Comparison of ENCODE assay signal across 1 cellular context in the genomic region with DNA sequence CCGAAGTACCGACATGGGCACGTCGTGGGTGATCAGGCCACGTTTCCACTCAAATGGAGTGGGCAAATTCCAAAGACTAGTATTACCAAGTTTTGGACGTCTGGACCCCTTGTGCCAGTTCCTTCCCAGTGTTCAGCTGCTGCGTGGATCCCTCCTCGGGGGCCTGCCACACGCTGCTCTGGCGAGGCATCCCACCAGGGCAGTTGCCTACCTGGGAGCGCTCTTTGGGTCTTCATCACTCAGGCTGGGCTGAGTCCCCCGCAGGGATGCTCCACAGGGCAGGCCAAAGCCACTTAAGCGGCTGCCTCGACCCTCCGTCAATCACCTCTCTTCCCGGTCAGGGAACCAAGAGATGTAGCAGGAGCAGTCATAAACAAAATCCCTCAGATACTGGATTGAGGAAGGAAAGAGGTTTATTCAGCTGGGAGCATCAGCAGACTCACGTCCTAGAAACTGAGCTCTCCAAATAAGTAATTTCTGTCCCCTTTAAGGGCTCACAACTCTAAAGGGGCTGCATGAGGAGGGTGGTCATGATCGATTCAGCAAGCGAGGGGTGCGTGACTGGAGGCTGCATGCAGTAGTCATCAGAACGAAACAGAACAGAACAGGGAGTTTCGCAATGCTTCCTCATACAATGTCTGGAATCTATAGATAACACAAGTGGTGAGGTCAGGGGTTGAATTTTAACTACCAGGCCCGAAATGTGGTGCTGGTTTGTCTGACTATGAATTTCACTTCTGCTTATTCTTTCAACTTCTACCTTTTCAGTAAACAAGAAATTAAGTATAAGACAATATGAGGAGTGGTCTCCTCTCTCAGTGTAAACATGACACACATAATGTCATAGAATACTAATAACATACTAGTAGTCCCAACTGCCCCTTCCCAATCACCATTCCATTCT.
A peak's percentile ranks its signal among the peaks of the same experiment; 100 is the strongest.
TF ChIP-seq lines count a peak whose summit lies in the region.

No MANE protein-coding gene starts in this region.

TF ChIP-seq in K562, 482 proteins besides CTCF, POLR2A, EP300 and RAD21 (continued from another document):
- TF ChIP-seq ATF3 (IDR thresholded peaks at IDR 0.05) (peak; percentile 72), ATF3 (CRISPR knock-in tag; conservative IDR thresholded peaks at IDR 0.05) (no peak), RNF2 (IDR thresholded peaks at IDR 0.05) (0 out of 2 replicates have a peak, but pooled peaks have one; percentile 19), SMARCA4 (IDR thresholded peaks at IDR 0.05) (peak; percentile 91), GATA2 (CRISPR knock-in tag; IDR thresholded peaks at IDR 0.05) (0 out of 2 replicates have a peak, but pooled peaks have one; percentile 28), RBFOX2 (IDR thresholded peaks at IDR 0.05; ENCODE audit: low read depth, low read length) (0 out of 2 replicates have a peak, but pooled peaks have one; percentile 30), POLR2AphosphoS5 (IDR thresholded peaks at IDR 0.05; ENCODE audit: control insufficient read depth, insufficient read depth, low read depth, low read length) (peak; percentile 48; the same call in 1 of the 2 replicates), KLF16 (IDR thresholded peaks at IDR 0.05) (peak; percentile 57; the same call in 1 of the 2 replicates), ZNF280A (IDR thresholded peaks at IDR 0.05; ENCODE audit: low read depth, partially characterized antibody) (no peak), NBN (IDR thresholded peaks at IDR 0.05; ENCODE audit: low read depth) (no peak), CBX1 (IDR thresholded peaks at IDR 0.05; ENCODE audit: low read depth) (0 out of 2 replicates have a peak, but pooled peaks have one; percentile 29), NR1H2 (CRISPR knock-in tag; IDR thresholded peaks at IDR 0.05) (no peak), TEAD4 (IDR thresholded peaks at IDR 0.05; ENCODE audit: low read length) (peak; percentile 86), TEAD4 (CRISPR knock-in tag; IDR thresholded peaks at IDR 0.05; ENCODE audit: borderline replicate concordance) (no peak), CEBPB (tag; IDR thresholded peaks at IDR 0.05) (peak; percentile 98), TBL1XR1 (IDR thresholded peaks at IDR 0.05; ENCODE audit: low read length in 2 of 2) (0 out of 4 replicates have a peak, but pooled peaks of 1 of the 2 experiments have one; percentile 21), ZFX (CRISPR knock-in tag; IDR thresholded peaks at IDR 0.05) (peak; percentile 40; the same call in 1 of the 2 replicates), CBFA2T3 (IDR thresholded peaks at IDR 0.05) (peak; percentile 88), CHAMP1 (IDR thresholded peaks at IDR 0.05) (peak; percentile 55), MXD1 (CRISPR knock-in tag; IDR thresholded peaks at IDR 0.05; ENCODE audit: borderline replicate concordance, poor library complexity, severe bottlenecking) (no peak), SMARCC2 (IDR thresholded peaks at IDR 0.05; ENCODE audit: low read depth) (peak; percentile 69; the same call in 1 of the 2 replicates), ZNF766 (CRISPR knock-in tag; conservative IDR thresholded peaks at IDR 0.05) (peak; percentile 78), SMARCE1 (IDR thresholded peaks at IDR 0.05) (peak; percentile 88), LEF1 (IDR thresholded peaks at IDR 0.05) (peak; percentile 84), NR2C2 (CRISPR knock-in tag; IDR thresholded peaks at IDR 0.05) (no peak), NR2C2 (tag; IDR thresholded peaks at IDR 0.05) (peak; percentile 87)
- TF ChIP-seq, protein P1, sequence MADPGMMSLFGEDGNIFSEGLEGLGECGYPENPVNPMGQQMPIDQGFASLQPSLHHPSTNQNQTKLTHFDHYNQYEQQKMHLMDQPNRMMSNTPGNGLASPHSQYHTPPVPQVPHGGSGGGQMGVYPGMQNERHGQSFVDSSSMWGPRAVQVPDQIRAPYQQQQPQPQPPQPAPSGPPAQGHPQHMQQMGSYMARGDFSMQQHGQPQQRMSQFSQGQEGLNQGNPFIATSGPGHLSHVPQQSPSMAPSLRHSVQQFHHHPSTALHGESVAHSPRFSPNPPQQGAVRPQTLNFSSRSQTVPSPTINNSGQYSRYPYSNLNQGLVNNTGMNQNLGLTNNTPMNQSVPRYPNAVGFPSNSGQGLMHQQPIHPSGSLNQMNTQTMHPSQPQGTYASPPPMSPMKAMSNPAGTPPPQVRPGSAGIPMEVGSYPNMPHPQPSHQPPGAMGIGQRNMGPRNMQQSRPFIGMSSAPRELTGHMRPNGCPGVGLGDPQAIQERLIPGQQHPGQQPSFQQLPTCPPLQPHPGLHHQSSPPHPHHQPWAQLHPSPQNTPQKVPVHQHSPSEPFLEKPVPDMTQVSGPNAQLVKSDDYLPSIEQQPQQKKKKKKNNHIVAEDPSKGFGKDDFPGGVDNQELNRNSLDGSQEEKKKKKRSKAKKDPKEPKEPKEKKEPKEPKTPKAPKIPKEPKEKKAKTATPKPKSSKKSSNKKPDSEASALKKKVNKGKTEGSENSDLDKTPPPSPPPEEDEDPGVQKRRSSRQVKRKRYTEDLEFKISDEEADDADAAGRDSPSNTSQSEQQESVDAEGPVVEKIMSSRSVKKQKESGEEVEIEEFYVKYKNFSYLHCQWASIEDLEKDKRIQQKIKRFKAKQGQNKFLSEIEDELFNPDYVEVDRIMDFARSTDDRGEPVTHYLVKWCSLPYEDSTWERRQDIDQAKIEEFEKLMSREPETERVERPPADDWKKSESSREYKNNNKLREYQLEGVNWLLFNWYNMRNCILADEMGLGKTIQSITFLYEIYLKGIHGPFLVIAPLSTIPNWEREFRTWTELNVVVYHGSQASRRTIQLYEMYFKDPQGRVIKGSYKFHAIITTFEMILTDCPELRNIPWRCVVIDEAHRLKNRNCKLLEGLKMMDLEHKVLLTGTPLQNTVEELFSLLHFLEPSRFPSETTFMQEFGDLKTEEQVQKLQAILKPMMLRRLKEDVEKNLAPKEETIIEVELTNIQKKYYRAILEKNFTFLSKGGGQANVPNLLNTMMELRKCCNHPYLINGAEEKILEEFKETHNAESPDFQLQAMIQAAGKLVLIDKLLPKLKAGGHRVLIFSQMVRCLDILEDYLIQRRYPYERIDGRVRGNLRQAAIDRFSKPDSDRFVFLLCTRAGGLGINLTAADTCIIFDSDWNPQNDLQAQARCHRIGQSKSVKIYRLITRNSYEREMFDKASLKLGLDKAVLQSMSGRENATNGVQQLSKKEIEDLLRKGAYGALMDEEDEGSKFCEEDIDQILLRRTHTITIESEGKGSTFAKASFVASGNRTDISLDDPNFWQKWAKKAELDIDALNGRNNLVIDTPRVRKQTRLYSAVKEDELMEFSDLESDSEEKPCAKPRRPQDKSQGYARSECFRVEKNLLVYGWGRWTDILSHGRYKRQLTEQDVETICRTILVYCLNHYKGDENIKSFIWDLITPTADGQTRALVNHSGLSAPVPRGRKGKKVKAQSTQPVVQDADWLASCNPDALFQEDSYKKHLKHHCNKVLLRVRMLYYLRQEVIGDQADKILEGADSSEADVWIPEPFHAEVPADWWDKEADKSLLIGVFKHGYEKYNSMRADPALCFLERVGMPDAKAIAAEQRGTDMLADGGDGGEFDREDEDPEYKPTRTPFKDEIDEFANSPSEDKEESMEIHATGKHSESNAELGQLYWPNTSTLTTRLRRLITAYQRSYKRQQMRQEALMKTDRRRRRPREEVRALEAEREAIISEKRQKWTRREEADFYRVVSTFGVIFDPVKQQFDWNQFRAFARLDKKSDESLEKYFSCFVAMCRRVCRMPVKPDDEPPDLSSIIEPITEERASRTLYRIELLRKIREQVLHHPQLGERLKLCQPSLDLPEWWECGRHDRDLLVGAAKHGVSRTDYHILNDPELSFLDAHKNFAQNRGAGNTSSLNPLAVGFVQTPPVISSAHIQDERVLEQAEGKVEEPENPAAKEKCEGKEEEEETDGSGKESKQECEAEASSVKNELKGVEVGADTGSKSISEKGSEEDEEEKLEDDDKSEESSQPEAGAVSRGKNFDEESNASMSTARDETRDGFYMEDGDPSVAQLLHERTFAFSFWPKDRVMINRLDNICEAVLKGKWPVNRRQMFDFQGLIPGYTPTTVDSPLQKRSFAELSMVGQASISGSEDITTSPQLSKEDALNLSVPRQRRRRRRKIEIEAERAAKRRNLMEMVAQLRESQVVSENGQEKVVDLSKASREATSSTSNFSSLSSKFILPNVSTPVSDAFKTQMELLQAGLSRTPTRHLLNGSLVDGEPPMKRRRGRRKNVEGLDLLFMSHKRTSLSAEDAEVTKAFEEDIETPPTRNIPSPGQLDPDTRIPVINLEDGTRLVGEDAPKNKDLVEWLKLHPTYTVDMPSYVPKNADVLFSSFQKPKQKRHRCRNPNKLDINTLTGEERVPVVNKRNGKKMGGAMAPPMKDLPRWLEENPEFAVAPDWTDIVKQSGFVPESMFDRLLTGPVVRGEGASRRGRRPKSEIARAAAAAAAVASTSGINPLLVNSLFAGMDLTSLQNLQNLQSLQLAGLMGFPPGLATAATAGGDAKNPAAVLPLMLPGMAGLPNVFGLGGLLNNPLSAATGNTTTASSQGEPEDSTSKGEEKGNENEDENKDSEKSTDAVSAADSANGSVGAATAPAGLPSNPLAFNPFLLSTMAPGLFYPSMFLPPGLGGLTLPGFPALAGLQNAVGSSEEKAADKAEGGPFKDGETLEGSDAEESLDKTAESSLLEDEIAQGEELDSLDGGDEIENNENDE (IDR thresholded peaks at IDR 0.05; ENCODE audit: low read depth, low read length) = no peak
- TF ChIP-seq, protein P2, sequence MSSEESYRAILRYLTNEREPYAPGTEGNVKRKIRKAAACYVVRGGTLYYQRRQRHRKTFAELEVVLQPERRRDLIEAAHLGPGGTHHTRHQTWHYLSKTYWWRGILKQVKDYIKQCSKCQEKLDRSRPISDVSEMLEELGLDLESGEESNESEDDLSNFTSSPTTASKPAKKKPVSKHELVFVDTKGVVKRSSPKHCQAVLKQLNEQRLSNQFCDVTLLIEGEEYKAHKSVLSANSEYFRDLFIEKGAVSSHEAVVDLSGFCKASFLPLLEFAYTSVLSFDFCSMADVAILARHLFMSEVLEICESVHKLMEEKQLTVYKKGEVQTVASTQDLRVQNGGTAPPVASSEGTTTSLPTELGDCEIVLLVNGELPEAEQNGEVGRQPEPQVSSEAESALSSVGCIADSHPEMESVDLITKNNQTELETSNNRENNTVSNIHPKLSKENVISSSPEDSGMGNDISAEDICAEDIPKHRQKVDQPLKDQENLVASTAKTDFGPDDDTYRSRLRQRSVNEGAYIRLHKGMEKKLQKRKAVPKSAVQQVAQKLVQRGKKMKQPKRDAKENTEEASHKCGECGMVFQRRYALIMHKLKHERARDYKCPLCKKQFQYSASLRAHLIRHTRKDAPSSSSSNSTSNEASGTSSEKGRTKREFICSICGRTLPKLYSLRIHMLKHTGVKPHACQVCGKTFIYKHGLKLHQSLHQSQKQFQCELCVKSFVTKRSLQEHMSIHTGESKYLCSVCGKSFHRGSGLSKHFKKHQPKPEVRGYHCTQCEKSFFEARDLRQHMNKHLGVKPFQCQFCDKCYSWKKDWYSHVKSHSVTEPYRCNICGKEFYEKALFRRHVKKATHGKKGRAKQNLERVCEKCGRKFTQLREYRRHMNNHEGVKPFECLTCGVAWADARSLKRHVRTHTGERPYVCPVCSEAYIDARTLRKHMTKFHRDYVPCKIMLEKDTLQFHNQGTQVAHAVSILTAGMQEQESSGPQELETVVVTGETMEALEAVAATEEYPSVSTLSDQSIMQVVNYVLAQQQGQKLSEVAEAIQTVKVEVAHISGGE (CRISPR knock-in tag; IDR thresholded peaks at IDR 0.05) = peak in 1 of 3 experiments; percentile 40; a peak in 1 of 6 replicates
- TF ChIP-seq, protein P3, sequence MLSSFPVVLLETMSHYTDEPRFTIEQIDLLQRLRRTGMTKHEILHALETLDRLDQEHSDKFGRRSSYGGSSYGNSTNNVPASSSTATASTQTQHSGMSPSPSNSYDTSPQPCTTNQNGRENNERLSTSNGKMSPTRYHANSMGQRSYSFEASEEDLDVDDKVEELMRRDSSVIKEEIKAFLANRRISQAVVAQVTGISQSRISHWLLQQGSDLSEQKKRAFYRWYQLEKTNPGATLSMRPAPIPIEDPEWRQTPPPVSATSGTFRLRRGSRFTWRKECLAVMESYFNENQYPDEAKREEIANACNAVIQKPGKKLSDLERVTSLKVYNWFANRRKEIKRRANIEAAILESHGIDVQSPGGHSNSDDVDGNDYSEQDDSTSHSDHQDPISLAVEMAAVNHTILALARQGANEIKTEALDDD (IDR thresholded peaks at IDR 0.05) = peak; percentile 62; the same call in 1 of the 2 replicates
